Comparison of ENCODE assay signal across 1 cellular context in genomic region chr20:55365745-55366144, GRCh38.
TF ChIP-seq lines count a peak whose summit lies in the region.

No MANE protein-coding gene starts in this region.

TF ChIP-seq in HepG2, 621 proteins besides CTCF, POLR2A, EP300 and RAD21 (continued from another document):
- TF ChIP-seq CREB1 (IDR thresholded peaks at IDR 0.05) (peak; percentile 49), CREB1 (CRISPR knock-in tag; IDR thresholded peaks at IDR 0.05) (no peak), ERF (CRISPR knock-in tag; IDR thresholded peaks at IDR 0.05) (no peak)
